Comparison of ENCODE assay signal across 25 cellular contexts in genomic region chr20:46721476-46721875, GRCh38.
"Had no signal": no experiment of that assay in that cellular context is flagged by ENCODE, and none has a peak within 500 bp of the region (broad histone marks: within the 10 kb centered on the region; RNA-seq: fewer than 3 reads in every experiment).

No MANE protein-coding gene starts in this region.

- H3K4me1 ChIP-seq: colonic mucosa, esophagus squamous epithelium, foreskin keratinocyte, gastroesophageal sphincter, heart left ventricle, left lung, lower lobe of right lung had no signal

- H2AFZ ChIP-seq: hepatocyte had no signal

- H3K27ac ChIP-seq: colonic mucosa, epithelial cell of prostate, esophagus squamous epithelium, foreskin keratinocyte, gastroesophageal sphincter, heart left ventricle, hepatocyte, left lung, lower lobe of right lung had no signal

- H3K4me1 Mint-ChIP-seq: endodermal cell, immature natural killer cell, mesothelial cell of epicardium had no signal

- H3K4me3 ChIP-seq: colonic mucosa, esophagus squamous epithelium, gastroesophageal sphincter, heart left ventricle, hepatocyte, left lung, lower lobe of right lung, mucosa of descending colon had no signal

- DNase-seq: colonic mucosa; cortex of kidney; effector CD8-positive, alpha-beta T cell; effector memory CD8-positive, alpha-beta T cell; endodermal cell; erythroblast; esophagus squamous epithelium; foreskin keratinocyte; heart left ventricle; hypothalamus; immature natural killer cell; islet precursor cell; kidney; kidney glomerular epithelial cell; left lung; left ventricle myocardium superior; lower lobe of right lung; mucosa of descending colon had no signal

- ATAC-seq: effector memory CD8-positive, alpha-beta T cell; esophagus mucosa; gastroesophageal sphincter; heart left ventricle; left colon; left lung; left ventricle myocardium superior; lower lobe of right lung; mucosa of descending colon had no signal

- H3K9me3 Mint-ChIP-seq: effector memory CD8-positive, alpha-beta T cell; immature natural killer cell had no signal

- H3K4me2 ChIP-seq: hepatocyte had no signal

- H3K4me3 Mint-ChIP-seq: dendritic cell treated with granulocyte-macrophage colony-stimulating factor and Interleukin-4, amounts not matched to agents 40 ng/mL and 50 ng/mL, for 4 days; effector memory CD8-positive, alpha-beta T cell; endodermal cell; immature natural killer cell; mesothelial cell of epicardium had no signal

- H3K27me3 ChIP-seq: colonic mucosa, esophagus squamous epithelium, foreskin keratinocyte, gastroesophageal sphincter, heart left ventricle, hepatocyte, left lung had no signal

- H3K27me3 Mint-ChIP-seq: dendritic cell treated with granulocyte-macrophage colony-stimulating factor and Interleukin-4, amounts not matched to agents 40 ng/mL and 50 ng/mL, for 4 days; effector memory CD8-positive, alpha-beta T cell had no signal

- H3K27ac Mint-ChIP-seq: dendritic cell treated with granulocyte-macrophage colony-stimulating factor and Interleukin-4, amounts not matched to agents 40 ng/mL and 50 ng/mL, for 4 days; effector memory CD8-positive, alpha-beta T cell; endodermal cell; immature natural killer cell; mesothelial cell of epicardium had no signal

- H3K36me3 ChIP-seq: colonic mucosa, left lung had no signal

- H3K9me3 ChIP-seq: colonic mucosa, mucosa of descending colon had no signal
